15 cellular contexts compared by ENCODE assay signal in the genomic region with DNA sequence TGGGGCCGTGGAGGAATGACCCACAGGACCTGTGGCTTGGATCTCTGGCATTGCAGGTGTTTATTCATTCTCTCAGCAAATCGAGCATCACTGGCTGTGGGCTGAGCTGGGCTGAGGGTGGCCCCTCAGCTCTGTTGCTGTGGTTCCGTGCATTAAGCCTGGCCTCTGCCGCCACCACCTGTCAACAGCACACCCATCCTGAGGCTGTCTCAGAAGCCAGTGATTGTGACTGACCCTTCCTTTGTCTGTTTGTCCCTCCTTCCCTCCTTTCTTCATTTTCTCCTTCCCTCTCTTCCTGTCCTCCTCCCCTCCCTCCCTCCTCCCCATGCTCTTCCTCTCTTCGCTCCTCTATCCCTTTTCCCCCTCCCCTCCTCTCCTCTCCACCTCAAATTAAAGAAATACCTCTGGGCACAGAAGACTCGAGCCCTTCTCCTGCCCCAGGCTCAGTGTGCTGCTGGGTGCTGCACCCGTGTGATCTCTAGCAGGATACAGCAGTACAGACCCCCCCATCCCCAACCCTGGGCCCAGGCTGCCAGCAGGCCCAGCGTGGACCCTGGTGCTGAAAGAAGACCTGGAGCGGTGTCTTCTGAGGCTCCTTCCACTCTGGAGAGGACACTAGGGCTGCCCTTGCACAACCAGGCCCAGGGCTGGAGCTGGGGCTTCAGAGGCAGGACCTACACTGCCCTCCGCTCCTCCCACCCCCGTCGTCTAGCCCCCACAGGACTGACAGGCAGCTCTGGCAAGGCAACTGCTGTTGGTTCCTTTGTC.
A peak's percentile ranks its signal among the peaks of the same experiment; 100 is the strongest.
DNase-seq lines count a peak whose midpoint lies in the region; ATAC-seq, FAIRE-seq and TF ChIP-seq lines count a peak whose summit lies in the region.
"Had no signal": no experiment of that assay in that cellular context is flagged by ENCODE, and none has a peak within 500 bp of the region (broad histone marks: within the 10 kb centered on the region; RNA-seq: fewer than 3 reads in every experiment).

No MANE protein-coding gene starts in this region.

- H3K4me3 ChIP-seq in A673 (ENCODE audit: low read depth, low read length, poor library complexity, severe bottlenecking) (no peak overlapping the region), K562 (no peak overlapping the region), right lobe of liver (no peak overlapping the region)
- H3K4me3 ChIP-seq in CD8-positive, alpha-beta T cell (ENCODE audit: low read depth, low read length), result no peak overlapping the region
- H3K4me3 ChIP-seq: gastroesophageal sphincter, pancreas had no signal

- no peak overlapping the region for H3K9ac ChIP-seq in K562 (ENCODE audit: insufficient read depth in 1 of 2, low read depth in 2 of 2, low read length in 2 of 2)

- peak in 1 of 2 experiments; percentile 35; a peak in 3 of 4 replicates for TF ChIP-seq RAD21 in K562 (CRISPR knock-in tag; conservative IDR thresholded peaks at IDR 0.05 in 1 of 2, IDR thresholded peaks at IDR 0.05 in 1 of 2)

- peaks cover 30% of the 10 kb centered on the region for H3K36me3 ChIP-seq in A673 (ENCODE audit: insufficient read depth, low read length, poor library complexity, severe bottlenecking)
- H3K36me3 ChIP-seq in CD8-positive, alpha-beta T cell (ENCODE audit: insufficient read depth, low read length), result peaks cover 30% of the 10 kb centered on the region
- 0 out of 3 replicates have a peak, but pooled peaks cover 8% of the 10 kb centered on the region for H3K36me3 ChIP-seq in K562 (ENCODE audit: control insufficient read depth, insufficient read depth, low read length)
- H3K36me3 ChIP-seq in right lobe of liver, result peaks cover 0 to 27% (median 11%) of the 10 kb centered on the region in 4 donors

- intact Hi-C loops in A673 (cut with micrococcal nuclease; ENCODE audit: unreplicated experiment), result no loop called here
- intact Hi-C loops in CD8-positive, alpha-beta T cell (cut with DNase I, micrococcal nuclease), result no loop called here
- intact Hi-C loops in K562 (cut with micrococcal nuclease), result no loop called here
- intact Hi-C loops in right lobe of liver (cut with DNase I), result no loop called here

- H3K4me1 ChIP-seq in A673 (ENCODE audit: insufficient read depth, low read length, poor library complexity, severe bottlenecking) (peaks cover 16% of the 10 kb centered on the region), K562 (replicated peaks in 1 of 2; ENCODE audit: control insufficient read depth in 2 of 2, insufficient read depth in 2 of 2, low read length in 2 of 2) (peaks cover 0 to 3% of the 10 kb centered on the region in 2 experiments; a peak in 1 of 5 replicates), right lobe of liver (no peaks in the 10 kb centered on the region)
- H3K4me1 ChIP-seq in CD8-positive, alpha-beta T cell (ENCODE audit: insufficient read depth, low read length), result peaks cover 29% of the 10 kb centered on the region
- H3K4me1 ChIP-seq: Caco-2, pancreas had no signal

- POLR2A ChIA-PET in A673 (lab: Charles Lee; ENCODE audit: low non-redundant PET), result no interaction called here
- POLR2A ChIA-PET in CD8-positive, alpha-beta T cell (lab: Charles Lee), result no interaction called here
- POLR2A ChIA-PET in K562 (lab: Yijun Ruan, JAX), result interaction anchor here (1.0 kb wide), 1 partner anchor 19 kb away, joined by 5 read pairs; no protein-coding TSS in a partner anchor

- no peak for ATAC-seq in CD8-positive, alpha-beta T cell
- ATAC-seq in K562, result peak; percentile 56; the same call in 2 of the 3 replicates
- ATAC-seq in right lobe of liver, result no peak
- ATAC-seq: gastroesophageal sphincter, pancreas had no signal

- in situ Hi-C loops in K562 (cut with MboI), result no loop called here

- H2AFZ ChIP-seq in K562 (ENCODE audit: low read depth, low read length), result no peak overlapping the region

- DNase-seq in A673 (ENCODE audit: low spot score) (no peak), K562 (ENCODE audit: extremely low read depth in 1 of 4, low spot score in 3 of 4) (no peak), right lobe of liver (peak in 2 of 3 donors; percentile 12 to 27), NCI-H2107 (lab: John Stamatoyannopoulos, UW) (no peak), H4 (ENCODE audit: low spot score) (no peak), activated T-cell treated with anti-CD3 and anti-CD28 coated beads for 4 hours (no peak)
- DNase-seq in CD8-positive, alpha-beta T cell, result no peak
- DNase-seq: activated effector memory CD4-positive, alpha-beta T cell treated with Interleukin-2 at 50 U/mL for 16 hours; Caco-2; mesenchymal stem cell; NCI-H1092 treated with DMSO at 0.1 percent for 48 hours; SW 1271 had no signal

- H3K4me2 ChIP-seq in K562 (ENCODE audit: insufficient read depth, low read length), result no peak overlapping the region

- FAIRE-seq in K562 (lab: Jason Lieb, UNC), result no peak
- FAIRE-seq: pancreas, TTC549 had no signal

- no peaks in the 10 kb centered on the region for H3K9me3 Mint-ChIP-seq in CD8-positive, alpha-beta T cell

- H3K27me3 Mint-ChIP-seq in CD8-positive, alpha-beta T cell (ENCODE audit: low read depth), result no peaks in the 10 kb centered on the region

- TF ChIP-seq CTCF in A673 (conservative IDR thresholded peaks at IDR 0.05; ENCODE audit: low read depth, low read length) (no peak), K562 (IDR thresholded peaks at IDR 0.05 in 2 of 3, conservative IDR thresholded peaks at IDR 0.05 in 1 of 3; ENCODE audit: insufficient read depth in 2 of 3, low read depth in 1 of 3, low read length in 3 of 3) (no peak), right lobe of liver (IDR thresholded peaks at IDR 0.05) (no peak)
- no peak for TF ChIP-seq CTCF in CD8-positive, alpha-beta T cell (IDR thresholded peaks at IDR 0.05)

- no peak for TF ChIP-seq POLR2A in K562 (conservative IDR thresholded peaks at IDR 0.05)
- no peak for TF ChIP-seq POLR2A in right lobe of liver (IDR thresholded peaks at IDR 0.05)

- no peaks in the 10 kb centered on the region for H3K9me1 ChIP-seq in K562 (ENCODE audit: control insufficient read depth, insufficient read depth, low read length)

- H3K79me2 ChIP-seq in K562 (ENCODE audit: control insufficient read depth, insufficient read depth, low read length), result no peaks in the 10 kb centered on the region

- no peaks in the 10 kb centered on the region for H3K27me3 ChIP-seq in A673 (replicated peaks; ENCODE audit: insufficient read depth, low read depth, low read length, poor library complexity)
- no peaks in the 10 kb centered on the region for H3K27me3 ChIP-seq in CD8-positive, alpha-beta T cell (ENCODE audit: insufficient read depth, low read length)
- no peaks in the 10 kb centered on the region for H3K27me3 ChIP-seq in K562 (ENCODE audit: control insufficient read depth in 2 of 2, insufficient read depth in 2 of 2, low read length in 2 of 2)
- H3K27me3 ChIP-seq in right lobe of liver, result no peaks in the 10 kb centered on the region
- H3K27me3 ChIP-seq: gastroesophageal sphincter, pancreas had no signal

- no peak overlapping the region for H3K4me3 Mint-ChIP-seq in CD8-positive, alpha-beta T cell

- BruUV-seq in A673 (replicated peaks; lab: Mats Ljungman, UMichigan), result no TSS peak
- BruUV-seq in K562 (replicated peaks; lab: Mats Ljungman, UMichigan), result no TSS peak

- peaks cover 32% of the 10 kb centered on the region for H3K4me1 Mint-ChIP-seq in CD8-positive, alpha-beta T cell (ENCODE audit: low read depth)

- H3K9me3 ChIP-seq in A673 (ENCODE audit: low read depth, low read length, poor library complexity, severe bottlenecking) (no peaks in the 10 kb centered on the region), K562 (replicated peaks; ENCODE audit: control insufficient read depth, insufficient read depth, low read depth, low read length) (no peaks in the 10 kb centered on the region), right lobe of liver (no peaks in the 10 kb centered on the region)
- H3K9me3 ChIP-seq in CD8-positive, alpha-beta T cell (ENCODE audit: low read length), result no peaks in the 10 kb centered on the region
- H3K9me3 ChIP-seq: Caco-2, gastroesophageal sphincter, pancreas had no signal

- CTCF ChIA-PET in A673 (lab: Charles Lee), result no interaction called here
- CTCF ChIA-PET in CD8-positive, alpha-beta T cell (lab: Charles Lee), result interaction anchor here (0.6 to 2.6 kb wide), 2 partner anchors 10 to 12 kb away, joined by 3 to 13 read pairs; no protein-coding TSS in a partner anchor
- CTCF ChIA-PET in K562 (lab: Yijun Ruan, JAX; ENCODE audit: low intra/inter-chr PET ratio), result interaction anchor here (1.5 kb wide), 1 partner anchor 129 kb away, joined by 9 read pairs; no protein-coding TSS in a partner anchor

- H3K27ac Mint-ChIP-seq in CD8-positive, alpha-beta T cell, result peak overlapping the region; percentile 57

- TF ChIP-seq EP300 in K562 (IDR thresholded peaks at IDR 0.05; ENCODE audit: low read length), result no peak

- H3K36me3 Mint-ChIP-seq in CD8-positive, alpha-beta T cell, result peaks cover 63% of the 10 kb centered on the region

- H4K20me1 ChIP-seq in K562 (replicated peaks; ENCODE audit: control insufficient read depth, insufficient read depth, low read length), result 0 out of 2 replicates have a peak, but pooled peaks cover 9% of the 10 kb centered on the region

- WGBS in K562 (ENCODE audit: insufficient coverage, low coverage, missing lambda C conversion rate), result 46% methylated on average over 4 of the region's 12 CpGs
- 93% methylated on average over 6 of the region's 12 CpGs for WGBS in right lobe of liver (ENCODE audit: insufficient coverage, low coverage, low lambda C conversion rate, missing lambda C conversion rate)

- peak overlapping the region; percentile 34 for H3K27ac ChIP-seq in A673 (ENCODE audit: low read depth, low read length, poor library complexity, severe bottlenecking)
- no peak overlapping the region for H3K27ac ChIP-seq in CD8-positive, alpha-beta T cell (ENCODE audit: low read depth, low read length)
- H3K27ac ChIP-seq in K562 (ENCODE audit: extremely low read depth, low read depth, low read length), result no peak overlapping the region
- H3K27ac ChIP-seq in right lobe of liver, result no peak overlapping the region
- H3K27ac ChIP-seq: gastroesophageal sphincter, pancreas had no signal

Comparison
In these comparisons a context has a peak if more than half of its experiments do, and no peak if none do; other contexts are left out.
1. DNase-seq: peak in right lobe of liver (2 of 3); none in A673 (single experiment), CD8-positive, alpha-beta T cell (0 of 7), K562 (0 of 4), NCI-H2107 (single experiment), H4 (single experiment) and activated T-cell treated with anti-CD3 and anti-CD28 coated beads for 4 hours (single experiment).